Comparison of ENCODE assay signal across 22 cellular contexts in the genomic region with DNA sequence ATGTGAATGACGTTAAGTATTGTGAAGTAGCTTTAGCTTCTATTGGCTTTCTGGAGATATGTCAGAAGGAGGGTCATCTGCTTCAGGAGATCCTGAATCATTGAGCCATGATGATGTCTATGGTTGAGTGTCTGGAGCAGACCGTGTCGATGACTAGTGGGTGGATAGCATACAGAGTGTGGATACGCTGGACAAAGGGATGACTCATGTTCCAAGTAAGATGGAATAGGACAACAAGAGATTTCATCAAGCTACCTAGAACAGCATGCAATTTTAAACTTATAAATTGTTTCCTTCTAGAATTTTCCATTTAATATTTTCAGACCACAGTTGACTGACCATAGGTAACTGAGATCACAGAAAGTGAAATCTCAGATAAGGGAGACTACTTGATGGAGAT.
"Had no signal": no experiment of that assay in that cellular context is flagged by ENCODE, and none has a peak within 500 bp of the region (broad histone marks: within the 10 kb centered on the region; RNA-seq: fewer than 3 reads in every experiment).

No MANE protein-coding gene starts in this region.

- H3K27ac ChIP-seq: dorsolateral prefrontal cortex, heart left ventricle, psoas muscle, spleen, testis, tibial nerve, upper lobe of right lung, vagina had no signal

- DNase-seq: dorsolateral prefrontal cortex; effector CD8-positive, alpha-beta T cell; heart left ventricle; hippocampal formation; kidney glomerular epithelial cell; mesendoderm; naive B cell; psoas muscle; retina; spleen; stimulated activated CD4-positive, alpha-beta T cell treated with anti-CD3 and anti-CD28 coated beads, Interleukin-2, amount 100 ng/mL, for 24 hours; stimulated activated CD4-positive, alpha-beta T cell treated with anti-CD3 and anti-CD28 coated beads, Interleukin-4, amount 100 ng/mL, for 4 hours; stimulated activated naive B cell treated with anti-CD40 and anti-IgM and Interleukin-4, amounts not matched to agents 10 μg/mL and 1 μg/mL and 100 μg/mL, for 72 hours; stimulated activated naive CD8-positive, alpha-beta T cell treated with anti-CD3 and anti-CD28 coated beads, Interleukin-15, amount 100 ng/mL, for 72 hours; testis; upper lobe of right lung had no signal

- H3K27me3 ChIP-seq: testis, tibial nerve, upper lobe of right lung, vagina had no signal

- H3K4me1 ChIP-seq: heart left ventricle, psoas muscle, spleen, testis, tibial nerve, upper lobe of right lung, vagina had no signal

- H3K4me3 ChIP-seq: dorsolateral prefrontal cortex, heart left ventricle, psoas muscle, spleen, testis, tibial nerve, upper lobe of right lung, vagina had no signal

- H3K9me3 ChIP-seq: psoas muscle, spleen, testis, tibial nerve, vagina had no signal

- H3K36me3 ChIP-seq: heart left ventricle, spleen, tibial nerve, upper lobe of right lung, vagina had no signal

- FAIRE-seq: endometrium, frontal cortex had no signal

- ATAC-seq: esophagus mucosa; heart left ventricle; psoas muscle; sciatic nerve; stimulated activated naive B cell treated with anti-CD40 and anti-IgM and Interleukin-4, amounts not matched to agents 10 μg/mL and 1 μg/mL and 100 μg/mL, for 72 hours; stimulated activated naive CD8-positive, alpha-beta T cell treated with anti-CD3 and anti-CD28 coated beads, Interleukin-15, amount 100 ng/mL, for 72 hours; upper lobe of right lung had no signal
